In the genomic region with DNA sequence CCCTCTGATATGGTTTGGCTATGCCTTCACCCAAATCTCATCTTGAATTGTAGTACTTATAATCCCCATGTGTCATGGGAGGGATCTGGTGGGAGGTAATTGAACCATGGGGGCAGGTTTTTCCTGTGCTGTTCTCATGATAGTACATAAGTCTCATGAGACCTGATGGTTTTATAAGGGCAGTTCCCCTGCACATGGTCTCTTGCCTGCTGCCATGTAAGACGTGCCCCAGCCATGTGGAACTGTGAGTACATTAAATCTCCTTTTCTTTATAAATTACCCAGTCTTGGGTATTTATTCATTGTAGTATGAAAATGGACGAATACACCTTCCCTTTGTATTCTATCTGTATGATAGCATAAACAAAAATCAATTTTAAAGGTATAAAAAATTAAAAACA, we compare ENCODE assay signal across 7 cellular contexts.
"Had no signal": no experiment of that assay in that cellular context is flagged by ENCODE, and none has a peak within 500 bp of the region (broad histone marks: within the 10 kb centered on the region; RNA-seq: fewer than 3 reads in every experiment).

No MANE protein-coding gene starts in this region.

- DNase-seq: GDM1, GF-D8 had no signal

- ATAC-seq: GM12878 had no signal

- H3K4me3 ChIP-seq: GM12878 had no signal

- FAIRE-seq: G401.6, GM12878, GM12892, GM18507, GM19239 had no signal
